In the genomic region with DNA sequence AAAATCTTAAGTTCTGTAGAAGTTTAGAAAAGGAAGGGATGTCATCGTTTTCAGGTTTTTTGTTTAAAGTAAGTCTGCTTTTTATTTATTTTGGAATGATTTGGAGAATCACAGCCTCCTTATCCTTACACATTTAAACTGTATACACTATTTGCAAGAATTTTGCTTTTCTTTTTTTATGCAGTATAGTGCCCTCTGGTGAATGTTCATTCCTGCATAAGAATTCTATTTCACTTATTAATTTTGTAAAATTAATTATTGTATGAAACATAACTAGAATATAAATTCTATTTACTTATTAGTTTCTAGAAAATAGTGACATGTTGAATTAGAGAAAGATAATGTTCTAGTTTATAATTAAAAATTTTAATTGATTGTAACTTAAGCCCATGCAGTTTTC, we compare ENCODE assay signal across 37 cellular contexts. TPM values are rescaled to one million over a fixed set of nuclear protein-coding genes. Genes with fewer than 3 reads are reported as not detected.
"Had no signal": no experiment of that assay in that cellular context is flagged by ENCODE, and none has a peak within 500 bp of the region (broad histone marks: within the 10 kb centered on the region; RNA-seq: fewer than 3 reads in every experiment).

No MANE protein-coding gene starts in this region.

- DNase-seq: activated CD4-positive, alpha-beta memory T cell treated with anti-CD3 and anti-CD28 coated beads for 36 hours; activated CD4-positive, alpha-beta T cell treated with anti-CD3 and anti-CD28 coated beads, Interleukin-2, amount 10 ng/mL, durations not matched to agents 24 days and 14 days; activated CD4-positive, CD25-positive, alpha-beta regulatory T cell treated with anti-CD3 and anti-CD28 coated beads, Interleukin-2, amount 50 U/mL, for 72 hours; activated CD8-positive, alpha-beta memory T cell treated with anti-CD3 and anti-CD28 coated beads, Interleukin-2, amount 50 U/mL, for 4 hours; activated effector memory CD4-positive, alpha-beta T cell treated with anti-CD3 and anti-CD28 coated beads, Interleukin-2, amount 50 U/mL, for 16 hours; activated naive CD4-positive, alpha-beta T cell treated with anti-CD3 and anti-CD28 coated beads for 36 hours; activated naive CD8-positive, alpha-beta T cell treated with anti-CD3 and anti-CD28 coated beads, Interleukin-2, amount 10 ng/mL, durations not matched to agents 7 days and 5 days; activated T-cell treated with anti-CD3 and anti-CD28 coated beads, Interleukin-2, amount 50 U/mL, for 1 hour; amniotic stem cell; caudate nucleus; dermis blood vessel endothelial cell; effector CD4-positive, alpha-beta T cell; esophagus squamous epithelium; foreskin melanocyte; heart right ventricle; left colon; mammary epithelial cell; natural killer cell; right lobe of liver; stimulated activated CD4-positive, alpha-beta T cell treated with anti-CD3 and anti-CD28 coated beads, Interleukin-12 subunit alpha, Interleukin-12 subunit beta, amount 100 ng/mL, for 4 hours; stimulated activated CD4-positive, alpha-beta T cell treated with anti-CD3 and anti-CD28 coated beads, Interleukin-4, amount 100 ng/mL, for 24 hours; stimulated activated naive CD8-positive, alpha-beta T cell treated with anti-CD3 and anti-CD28 coated beads, Interleukin-15, amount 100 ng/mL, for 72 hours; substantia nigra; SW 1271; T1000; thyroid gland; upper lobe of right lung had no signal

- H3K27ac ChIP-seq: esophagus squamous epithelium, heart right ventricle, right lobe of liver, thyroid gland, upper lobe of right lung had no signal

- H3K27me3 Mint-ChIP-seq: activated CD4-positive, alpha-beta memory T cell treated with anti-CD3 and anti-CD28 coated beads for 36 hours; activated CD4-positive, alpha-beta T cell treated with anti-CD3 and anti-CD28 coated beads, Interleukin-2, amount 10 ng/mL, durations not matched to agents 24 days and 14 days; activated naive CD8-positive, alpha-beta T cell treated with anti-CD3 and anti-CD28 coated beads, Interleukin-2, amount 10 ng/mL, durations not matched to agents 7 days and 5 days; stimulated activated naive CD8-positive, alpha-beta T cell treated with anti-CD3 and anti-CD28 coated beads, Interleukin-15, amount 100 ng/mL, for 72 hours had no signal

- FAIRE-seq: keratinocyte had no signal

- H3K36me3 ChIP-seq: esophagus squamous epithelium, heart right ventricle, right lobe of liver, thyroid gland, upper lobe of right lung had no signal

- H3K4me3 ChIP-seq: esophagus squamous epithelium, heart right ventricle, right lobe of liver, thyroid gland, upper lobe of right lung had no signal

- H3K4me3 Mint-ChIP-seq: activated CD4-positive, alpha-beta memory T cell treated with anti-CD3 and anti-CD28 coated beads for 36 hours; activated CD4-positive, alpha-beta T cell treated with anti-CD3 and anti-CD28 coated beads, Interleukin-2, amount 10 ng/mL, durations not matched to agents 24 days and 14 days; activated naive CD4-positive, alpha-beta T cell treated with anti-CD3 and anti-CD28 coated beads for 36 hours; activated naive CD8-positive, alpha-beta T cell treated with anti-CD3 and anti-CD28 coated beads, Interleukin-2, amount 10 ng/mL, durations not matched to agents 7 days and 5 days; activated T-helper 1 cell treated with anti-CD3 and anti-CD28 coated beads, Interleukin-12 subunit alpha, Interleukin-12 subunit beta, Interleukin-2, Interleukin-4 antibody, amounts not matched to agents 30 ng/mL and 10 ng/mL and 1 ng/mL, durations not matched to agents 14 hours and 24 hours and 36 hours; natural killer cell; stimulated activated effector memory CD8-positive, alpha-beta T cell treated with anti-CD3 and anti-CD28 coated beads, Interleukin-12 subunit alpha, Interleukin-12 subunit beta, amount 100 ng/mL, for 72 hours; stimulated activated naive CD8-positive, alpha-beta T cell treated with anti-CD3 and anti-CD28 coated beads, Interleukin-15, amount 100 ng/mL, for 72 hours; T-helper 1 cell treated with Interleukin-12 subunit alpha and Interleukin-12 subunit beta and Interleukin-4 antibody, amounts not matched to agents 30 μg/mL and 1 μg/mL, for 36 hours had no signal

- H3K4me1 ChIP-seq: esophagus squamous epithelium, heart right ventricle, right lobe of liver, thyroid gland, upper lobe of right lung had no signal

- H3K27ac Mint-ChIP-seq: activated CD4-positive, alpha-beta memory T cell treated with anti-CD3 and anti-CD28 coated beads for 36 hours; activated CD4-positive, alpha-beta T cell treated with anti-CD3 and anti-CD28 coated beads, Interleukin-2, amount 10 ng/mL, durations not matched to agents 24 days and 14 days; activated naive CD4-positive, alpha-beta T cell treated with anti-CD3 and anti-CD28 coated beads for 36 hours; activated naive CD8-positive, alpha-beta T cell treated with anti-CD3 and anti-CD28 coated beads, Interleukin-2, amount 10 ng/mL, durations not matched to agents 7 days and 5 days; activated T-helper 1 cell treated with anti-CD3 and anti-CD28 coated beads, Interleukin-12 subunit alpha, Interleukin-12 subunit beta, Interleukin-2, Interleukin-4 antibody, amounts not matched to agents 30 ng/mL and 10 ng/mL and 1 ng/mL, durations not matched to agents 14 hours and 24 hours and 36 hours; natural killer cell; stimulated activated effector memory CD8-positive, alpha-beta T cell treated with anti-CD3 and anti-CD28 coated beads, Interleukin-12 subunit alpha, Interleukin-12 subunit beta, amount 100 ng/mL, for 72 hours; stimulated activated naive CD8-positive, alpha-beta T cell treated with anti-CD3 and anti-CD28 coated beads, Interleukin-15, amount 100 ng/mL, for 72 hours; T-helper 1 cell treated with Interleukin-12 subunit alpha and Interleukin-12 subunit beta and Interleukin-4 antibody, amounts not matched to agents 30 μg/mL and 1 μg/mL, for 36 hours had no signal

- H3K9me3 ChIP-seq: esophagus squamous epithelium, right lobe of liver, thyroid gland, upper lobe of right lung had no signal

- H3K27me3 ChIP-seq: esophagus squamous epithelium, heart right ventricle, right lobe of liver, thyroid gland, upper lobe of right lung had no signal

- H3K36me3 Mint-ChIP-seq: activated CD4-positive, alpha-beta memory T cell treated with anti-CD3 and anti-CD28 coated beads for 36 hours; activated naive CD8-positive, alpha-beta T cell treated with anti-CD3 and anti-CD28 coated beads, Interleukin-2, amount 10 ng/mL, durations not matched to agents 7 days and 5 days; natural killer cell; stimulated activated effector memory CD8-positive, alpha-beta T cell treated with anti-CD3 and anti-CD28 coated beads, Interleukin-12 subunit alpha, Interleukin-12 subunit beta, amount 100 ng/mL, for 72 hours had no signal

- H3K4me1 Mint-ChIP-seq: activated CD4-positive, alpha-beta T cell treated with anti-CD3 and anti-CD28 coated beads, Interleukin-2, amount 10 ng/mL, durations not matched to agents 24 days and 14 days; activated naive CD8-positive, alpha-beta T cell treated with anti-CD3 and anti-CD28 coated beads, Interleukin-2, amount 10 ng/mL, durations not matched to agents 7 days and 5 days; natural killer cell; stimulated activated effector memory CD8-positive, alpha-beta T cell treated with anti-CD3 and anti-CD28 coated beads, Interleukin-12 subunit alpha, Interleukin-12 subunit beta, amount 100 ng/mL, for 72 hours; stimulated activated naive CD8-positive, alpha-beta T cell treated with anti-CD3 and anti-CD28 coated beads, Interleukin-15, amount 100 ng/mL, for 72 hours had no signal

- H3K9me3 Mint-ChIP-seq: activated CD4-positive, alpha-beta T cell treated with anti-CD3 and anti-CD28 coated beads, Interleukin-2, amount 10 ng/mL, durations not matched to agents 24 days and 14 days; activated naive CD8-positive, alpha-beta T cell treated with anti-CD3 and anti-CD28 coated beads, Interleukin-2, amount 10 ng/mL, durations not matched to agents 7 days and 5 days; stimulated activated naive CD8-positive, alpha-beta T cell treated with anti-CD3 and anti-CD28 coated beads, Interleukin-15, amount 100 ng/mL, for 72 hours had no signal

RNA-seq across cellular contexts. Expression of a gene that starts 44.6 kb away (rescaled TPM):
- total RNA-seq: activated CD4-positive, alpha-beta memory T cell treated with anti-CD3 and anti-CD28 coated beads for 36 hours; activated CD4-positive, alpha-beta T cell treated with anti-CD3 and anti-CD28 coated beads, Interleukin-2, amount 10 ng/mL, durations not matched to agents 24 days and 14 days; activated CD8-positive, alpha-beta memory T cell treated with anti-CD3 and anti-CD28 coated beads for 36 hours; activated naive CD4-positive, alpha-beta T cell treated with anti-CD3 and anti-CD28 coated beads for 36 hours; activated naive CD8-positive, alpha-beta T cell treated with anti-CD3 and anti-CD28 coated beads, Interleukin-2, amount 10 ng/mL, durations not matched to agents 7 days and 5 days; activated T-helper 1 cell treated with anti-CD3 and anti-CD28 coated beads, Interleukin-12 subunit alpha, Interleukin-12 subunit beta, Interleukin-2, Interleukin-4 antibody, amounts not matched to agents 30 ng/mL and 10 ng/mL and 1 ng/mL, durations not matched to agents 14 hours and 24 hours and 36 hours; dermis blood vessel endothelial cell; glomerular endothelial cell; heart right ventricle; left colon; natural killer cell; osteoblast; posterior vena cava; renal cortical epithelial cell; right lobe of liver; upper lobe of right lung had no signal
- polyA plus RNA-seq: heart right ventricle, keratinocyte, liver had no signal
